Comparison of ENCODE assay signal across 1 cellular context in the genomic region with DNA sequence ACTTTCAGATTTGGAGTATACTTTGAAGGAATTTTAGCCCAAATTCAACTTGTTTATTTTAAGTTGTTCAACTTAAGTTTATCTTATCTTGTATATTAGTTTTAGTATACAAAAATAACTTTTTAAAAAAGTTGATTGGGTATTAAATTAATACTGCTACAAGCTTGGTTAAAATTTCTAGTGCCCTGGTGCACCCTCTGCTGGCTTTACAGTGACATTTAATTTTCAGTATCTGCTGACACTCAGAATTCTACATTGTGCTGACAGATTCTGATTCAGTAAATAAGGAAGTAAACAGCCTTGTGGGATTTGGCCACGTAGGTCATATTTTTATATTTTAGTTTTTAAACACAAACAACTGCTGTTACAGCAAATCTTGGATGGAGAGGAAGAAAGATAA.
TF ChIP-seq lines count a peak whose summit lies in the region.

No MANE protein-coding gene starts in this region.

TF ChIP-seq in HCT116, 20 proteins besides CTCF, POLR2A, EP300 and RAD21 (continued from another document):
- TF ChIP-seq MAX (IDR thresholded peaks at IDR 0.05): no peak
- no peak for TF ChIP-seq EZH2 (IDR thresholded peaks at IDR 0.05)
- TF ChIP-seq FOSL1 (IDR thresholded peaks at IDR 0.05; ENCODE audit: low read depth): no peak
- TF ChIP-seq ZFX (IDR thresholded peaks at IDR 0.05): no peak
- no peak for TF ChIP-seq SIN3A (IDR thresholded peaks at IDR 0.05; ENCODE audit: low read depth)
- TF ChIP-seq EGR1 (IDR thresholded peaks at IDR 0.05; ENCODE audit: low read depth): no peak
TF ChIP-seq in HCT116: peak in this region for 0.
